In genomic region chr1:150995896-150996295, GRCh38 we compare ENCODE assay signal across 7 cellular contexts. TPM values are rescaled to one million over a fixed set of nuclear protein-coding genes. Genes with fewer than 3 reads are reported as not detected.
A peak's percentile ranks its signal among the peaks of the same experiment; 100 is the strongest.
DNase-seq lines count a peak whose midpoint lies in the region; ATAC-seq, FAIRE-seq and TF ChIP-seq lines count a peak whose summit lies in the region.

No MANE protein-coding gene starts in this region.

- ATAC-seq in HG03460 (IDR thresholded peaks at IDR 0.05; ENCODE audit: unreplicated experiment), result no peak

- no peak overlapping the region for H3K27ac ChIP-seq in mesenchymal stem cell (ENCODE audit: low read length, poor library complexity, severe bottlenecking)

- H2AK5ac ChIP-seq in mesenchymal stem cell (ENCODE audit: low read length, severe bottlenecking), result no peak overlapping the region

- H3K4ac ChIP-seq in mesenchymal stem cell (ENCODE audit: low read depth in 1 of 2, low read length in 2 of 2), result no peak overlapping the region

- H3K79me1 ChIP-seq in mesenchymal stem cell (replicated peaks; ENCODE audit: low read length, poor library complexity, severe bottlenecking), result no peaks in the 10 kb centered on the region

- no peak for FAIRE-seq in urothelium cell line (lab: Jason Lieb, UNC)

- peak; percentile 76 for TF ChIP-seq CTCF in GM12873 (IDR thresholded peaks at IDR 0.05; ENCODE audit: insufficient read depth, low read depth, low read length, missing control alignments)

- H3K4me3 ChIP-seq in mesenchymal stem cell (ENCODE audit: insufficient read depth in 1 of 2, low read depth in 1 of 2, low read length in 2 of 2), result peak overlapping the region in 1 of 2 experiments; percentile 61

- H3K36me3 ChIP-seq in mesenchymal stem cell (ENCODE audit: control insufficient read depth in 1 of 2, insufficient read depth in 2 of 2, low read depth in 1 of 2, low read length in 2 of 2), result peaks cover 22 to 34% of the 10 kb centered on the region in 2 experiments

- H4K8ac ChIP-seq in mesenchymal stem cell (ENCODE audit: low read length), result no peak overlapping the region

- H2BK120ac ChIP-seq in mesenchymal stem cell (ENCODE audit: low read depth, low read length), result no peak overlapping the region

- H4K91ac ChIP-seq in mesenchymal stem cell (ENCODE audit: low read length), result no peak overlapping the region

- H3K27me3 ChIP-seq in mesenchymal stem cell (ENCODE audit: control insufficient read depth in 1 of 2, insufficient read depth in 1 of 2, low read length in 2 of 2), result no peaks in the 10 kb centered on the region

- H3K18ac ChIP-seq in mesenchymal stem cell (ENCODE audit: low read depth in 1 of 2, low read length in 2 of 2), result no peak overlapping the region

- DNase-seq in NCI-H774 (lab: John Stamatoyannopoulos, UW), result peak; percentile 3
- peak; percentile 37 for DNase-seq in cerebellum (ENCODE audit: low spot score)
- peak; percentile 70 for DNase-seq in mesenchymal stem cell
- no peak for DNase-seq in urothelium cell line (ENCODE audit: low spot score)
- DNase-seq in AG08396 (ENCODE audit: low spot score), result no peak

- WGBS in mesenchymal stem cell, result 17% methylated on average over 9 of the region's 9 CpGs

- no peak overlapping the region for H2BK5ac ChIP-seq in mesenchymal stem cell (ENCODE audit: low read depth, low read length, poor library complexity, severe bottlenecking)

- peaks cover 21% of the 10 kb centered on the region for H3K4me1 ChIP-seq in mesenchymal stem cell (ENCODE audit: control insufficient read depth, insufficient read depth, low read depth, low read length)

- no peak overlapping the region for H2BK12ac ChIP-seq in mesenchymal stem cell (ENCODE audit: low read length in 2 of 2)

- no peak overlapping the region for H3K14ac ChIP-seq in mesenchymal stem cell (ENCODE audit: low read length in 2 of 2)

- H3K9ac ChIP-seq in mesenchymal stem cell (ENCODE audit: low read length), result peak overlapping the region; percentile 78

- H3K23ac ChIP-seq in mesenchymal stem cell (ENCODE audit: low read length in 2 of 2), result no peak overlapping the region

- no peak overlapping the region for H2BK15ac ChIP-seq in mesenchymal stem cell (ENCODE audit: low read depth, poor library complexity, severe bottlenecking)

- no peak overlapping the region for H2AFZ ChIP-seq in mesenchymal stem cell (ENCODE audit: low read depth, low read length)

- H3K9me3 ChIP-seq in mesenchymal stem cell (ENCODE audit: control insufficient read depth, low read length), result no peaks in the 10 kb centered on the region

- H3K4me2 ChIP-seq in mesenchymal stem cell (ENCODE audit: low read length, poor library complexity, severe bottlenecking), result no peak overlapping the region

RNA-seq across cellular contexts. Expression of gene MINDY1, which starts 10.8 kb away (rescaled TPM):
- total RNA-seq in cerebellum, result 18.8 TPM
- 9.3 TPM for polyA plus RNA-seq in mesenchymal stem cell (2013, experiment 1 of 2)
- polyA plus RNA-seq in mesenchymal stem cell (2013, experiment 2 of 2), result 8.1 TPM

RNA-seq across cellular contexts. Expression of gene PRUNE1, which starts 12.4 kb away (rescaled TPM):
- 16.2 TPM for total RNA-seq in cerebellum
- 10.7 TPM for polyA plus RNA-seq in mesenchymal stem cell (2013, experiment 1 of 2)
- polyA plus RNA-seq in mesenchymal stem cell (2013, experiment 2 of 2), result 9.8 TPM

RNA-seq across cellular contexts. Expression of gene ANXA9, which starts 13.8 kb away (rescaled TPM):
- 0.18 TPM for total RNA-seq in cerebellum
- polyA plus RNA-seq in mesenchymal stem cell (2013, experiment 1 of 2), result 0.23 TPM
- polyA plus RNA-seq in mesenchymal stem cell (2013, experiment 2 of 2), result 0.16 TPM

RNA-seq across cellular contexts. Expression of gene CERS2, which starts 21.3 kb away (rescaled TPM):
- 38.6 TPM for total RNA-seq in cerebellum
- 216 TPM for polyA plus RNA-seq in mesenchymal stem cell (2013, experiment 1 of 2)
- polyA plus RNA-seq in mesenchymal stem cell (2013, experiment 2 of 2), result 216 TPM

RNA-seq across cellular contexts. Expression of gene BNIPL, which starts 40.5 kb away (rescaled TPM):
- total RNA-seq in cerebellum, result 0.54 TPM
- polyA plus RNA-seq in mesenchymal stem cell (2013, experiment 1 of 2), result 0.12 TPM
- polyA plus RNA-seq in mesenchymal stem cell (2013, experiment 2 of 2), result 0.12 TPM

Comparison
In these comparisons a context has a peak if more than half of its experiments do, and no peak if none do; other contexts are left out.
1. DNase-seq: peak in NCI-H774 (single experiment), cerebellum (single experiment) and mesenchymal stem cell (single experiment); none in urothelium cell line (single experiment) and AG08396 (single experiment).